ENCODE assay signal across 23 cellular contexts in the genomic region with DNA sequence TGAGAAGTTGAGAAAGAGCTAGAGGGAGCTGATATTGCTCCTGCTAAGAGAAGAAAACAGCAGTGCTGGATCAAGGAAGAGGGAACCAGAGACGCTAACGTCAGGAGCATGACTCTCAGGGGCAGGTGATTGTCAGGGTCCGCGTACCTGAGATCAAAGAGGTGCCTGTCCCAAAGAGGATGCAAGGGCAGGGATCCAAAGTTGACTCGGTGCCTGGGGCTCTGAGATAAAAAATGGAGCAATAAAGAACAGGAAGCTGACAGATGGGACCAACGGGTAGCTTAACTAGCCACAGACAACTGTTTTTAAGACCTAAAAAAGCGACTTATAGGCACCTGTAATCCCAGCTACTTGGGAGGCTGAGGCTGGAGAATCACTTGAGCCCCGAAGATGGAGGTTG.
"Had no signal": no experiment of that assay in that cellular context is flagged by ENCODE, and none has a peak within 500 bp of the region (broad histone marks: within the 10 kb centered on the region; RNA-seq: fewer than 3 reads in every experiment).

No MANE protein-coding gene starts in this region.

- DNase-seq: colonic mucosa; effector memory CD4-positive, alpha-beta T cell; foreskin keratinocyte; heart left ventricle; kidney; mucosa of descending colon; naive B cell; right lobe of liver; stimulated activated CD4-positive, alpha-beta T cell treated with anti-CD3 and anti-CD28 coated beads, Interleukin-4, amount 100 ng/mL, for 4 hours; stimulated activated naive CD8-positive, alpha-beta T cell treated with anti-CD3 and anti-CD28 coated beads, Interleukin-15, Interleukin-2, amounts not matched to agents 100 U/mL and 50 U/mL, for 24 hours; substantia nigra; testis; tibial artery had no signal

- ATAC-seq: foreskin keratinocyte; gastroesophageal sphincter; heart left ventricle; left lobe of liver; mucosa of descending colon; natural killer cell treated with Interleukin-12 subunit alpha and Interleukin-12 subunit beta and Interleukin-15 and Interleukin-18, amount 100 ng/mL, for 72 hours; right lobe of liver; stimulated activated memory B cell treated with anti-CD40 and anti-IgM and Interleukin-4, amounts not matched to agents 10 μg/mL and 1 μg/mL and 100 μg/mL, for 72 hours; stimulated activated naive CD8-positive, alpha-beta T cell treated with anti-CD3 and anti-CD28 coated beads, Interleukin-15, Interleukin-2, amounts not matched to agents 100 U/mL and 50 U/mL, for 24 hours had no signal

- H3K4me1 ChIP-seq: colonic mucosa, esophagus muscularis mucosa, foreskin keratinocyte, gastroesophageal sphincter, heart left ventricle, parathyroid adenoma, right lobe of liver, testis, tibial artery had no signal

- H3K9me3 ChIP-seq: colonic mucosa, esophagus muscularis mucosa, gastroesophageal sphincter, heart left ventricle, right lobe of liver, testis, tibial artery had no signal

- H3K27ac ChIP-seq: colonic mucosa, esophagus muscularis mucosa, foreskin keratinocyte, gastroesophageal sphincter, heart left ventricle, hepatocyte, parathyroid adenoma, right lobe of liver, testis, tibial artery had no signal

- H3K27me3 ChIP-seq: colonic mucosa, esophagus muscularis mucosa, foreskin keratinocyte, gastroesophageal sphincter, heart left ventricle, hepatocyte, right lobe of liver, testis, tibial artery had no signal

- FAIRE-seq: endothelial cell of umbilical vein, kidney, urothelium cell line had no signal

- H3K36me3 ChIP-seq: colonic mucosa, esophagus muscularis mucosa, gastroesophageal sphincter, heart left ventricle, right lobe of liver, tibial artery had no signal

- H3K4me3 ChIP-seq: colonic mucosa, esophagus muscularis mucosa, gastroesophageal sphincter, heart left ventricle, hepatocyte, lung, mucosa of descending colon, right lobe of liver, testis, tibial artery had no signal
